13 cellular contexts compared by ENCODE assay signal in genomic region chr6:158686311-158686710, GRCh38. TPM values are rescaled to one million over a fixed set of nuclear protein-coding genes. Genes with fewer than 3 reads are reported as not detected.
A peak's percentile ranks its signal among the peaks of the same experiment; 100 is the strongest.
DNase-seq lines count a peak whose midpoint lies in the region; ATAC-seq and TF ChIP-seq lines count a peak whose summit lies in the region.
"Had no signal": no experiment of that assay in that cellular context is flagged by ENCODE, and none has a peak within 500 bp of the region (broad histone marks: within the 10 kb centered on the region; RNA-seq: fewer than 3 reads in every experiment).

No MANE protein-coding gene starts in this region.

- 0 out of 2 replicates have a peak overlapping the region, but pooled peaks have one; percentile 6 for H3K4me2 ChIP-seq in PC-3 (ENCODE audit: low read length)

- no peak overlapping the region for H3K4me3 Mint-ChIP-seq in activated CD4-positive, alpha-beta T cell treated with anti-CD3 and anti-CD28 coated beads for 36 hours
- H3K4me3 Mint-ChIP-seq in stimulated activated naive B cell treated with anti-CD40 and anti-IgM and Interleukin-4, amounts not matched to agents 10 μg/mL and 1 μg/mL and 100 μg/mL, for 72 hours = no peak overlapping the region
- H3K4me3 Mint-ChIP-seq: nephron had no signal

- no peaks in the 10 kb centered on the region for H3K9me2 ChIP-seq in PC-3 (replicated peaks; ENCODE audit: low read length)

- H3K36me3 ChIP-seq in PC-3 (ENCODE audit: low read depth, low read length) = no peaks in the 10 kb centered on the region; the same call in 1 of the 2 replicates

- H3K9me3 ChIP-seq in PC-3 (ENCODE audit: low read length) = no peaks in the 10 kb centered on the region

- no peak overlapping the region for H3K9ac ChIP-seq in PC-3 (ENCODE audit: low read length)

- H3K4me1 Mint-ChIP-seq in activated CD4-positive, alpha-beta T cell treated with anti-CD3 and anti-CD28 coated beads for 36 hours = peaks cover 47% of the 10 kb centered on the region
- H3K4me1 Mint-ChIP-seq in stimulated activated naive B cell treated with anti-CD40 and anti-IgM and Interleukin-4, amounts not matched to agents 10 μg/mL and 1 μg/mL and 100 μg/mL, for 72 hours = peaks cover 14 to 23% of the 10 kb centered on the region in 2 donors
- H3K4me1 Mint-ChIP-seq: nephron had no signal

- no peak for TF ChIP-seq CTCF in PC-3 (conservative IDR thresholded peaks at IDR 0.05; ENCODE audit: low read depth, low read length)

- H2AFZ ChIP-seq in PC-3 (ENCODE audit: low read length) = peak overlapping the region; percentile 52

- H4K20me1 ChIP-seq in PC-3 (ENCODE audit: low read length) = no peaks in the 10 kb centered on the region

- no peaks in the 10 kb centered on the region for H3K27me3 Mint-ChIP-seq in activated CD4-positive, alpha-beta T cell treated with anti-CD3 and anti-CD28 coated beads for 36 hours
- peaks cover 0 to 6% of the 10 kb centered on the region in 2 donors for H3K27me3 Mint-ChIP-seq in stimulated activated naive B cell treated with anti-CD40 and anti-IgM and Interleukin-4, amounts not matched to agents 10 μg/mL and 1 μg/mL and 100 μg/mL, for 72 hours

- no peaks in the 10 kb centered on the region for H3K9me3 Mint-ChIP-seq in activated CD4-positive, alpha-beta T cell treated with anti-CD3 and anti-CD28 coated beads for 36 hours (ENCODE audit: low read depth)
- peaks cover 0 to 2% of the 10 kb centered on the region in 2 donors for H3K9me3 Mint-ChIP-seq in stimulated activated naive B cell treated with anti-CD40 and anti-IgM and Interleukin-4, amounts not matched to agents 10 μg/mL and 1 μg/mL and 100 μg/mL, for 72 hours
- H3K9me3 Mint-ChIP-seq: nephron had no signal

- peaks cover 76% of the 10 kb centered on the region for H3K36me3 Mint-ChIP-seq in activated CD4-positive, alpha-beta T cell treated with anti-CD3 and anti-CD28 coated beads for 36 hours (ENCODE audit: low read depth)
- peaks cover 17 to 43% of the 10 kb centered on the region in 2 donors for H3K36me3 Mint-ChIP-seq in stimulated activated naive B cell treated with anti-CD40 and anti-IgM and Interleukin-4, amounts not matched to agents 10 μg/mL and 1 μg/mL and 100 μg/mL, for 72 hours

- H3K4me3 ChIP-seq in PC-3 (ENCODE audit: low read length) = no peak overlapping the region

- peak overlapping the region; percentile 42 for H3K27ac Mint-ChIP-seq in activated CD4-positive, alpha-beta T cell treated with anti-CD3 and anti-CD28 coated beads for 36 hours
- peak overlapping the region; percentile 5 for H3K27ac Mint-ChIP-seq in stimulated activated naive B cell treated with anti-CD40 and anti-IgM and Interleukin-4, amounts not matched to agents 10 μg/mL and 1 μg/mL and 100 μg/mL, for 72 hours
- H3K27ac Mint-ChIP-seq: nephron had no signal

- H3F3A ChIP-seq in PC-3 (ENCODE audit: low read length, unreplicated experiment) = no peaks in the 10 kb centered on the region

- intact Hi-C loops in activated CD4-positive, alpha-beta T cell treated with anti-CD3 and anti-CD28 coated beads for 36 hours (cut with DNase I, micrococcal nuclease) = no loop called here
- intact Hi-C loops in PC-3 (cut with micrococcal nuclease) = loop anchor here (5.0 kb wide), 1 partner anchor 44 kb away; the partner anchor contains the start of gene DYNLT1

- H3K27me3 ChIP-seq in PC-3 (ENCODE audit: low read length) = no peaks in the 10 kb centered on the region

- POLR2A ChIA-PET in activated CD4-positive, alpha-beta T cell treated with anti-CD3 and anti-CD28 coated beads for 36 hours (lab: Charles Lee) = no interaction called here
- POLR2A ChIA-PET in PC-3 (lab: Charles Lee; ENCODE audit: unreplicated experiment) = no interaction called here

- no peak for ATAC-seq in activated CD4-positive, alpha-beta T cell treated with anti-CD3 and anti-CD28 coated beads for 36 hours
- peak; percentile 51 for ATAC-seq in PC-3
- peak; percentile 76 for ATAC-seq in esophagus mucosa
- ATAC-seq in stimulated activated naive B cell treated with anti-CD40 and anti-IgM and Interleukin-4, amounts not matched to agents 10 μg/mL and 1 μg/mL and 100 μg/mL, for 72 hours (replicated peaks) = no peak

- peak overlapping the region; percentile 22; the same call in 1 of the 2 replicates for H3K27ac ChIP-seq in PC-3 (ENCODE audit: low read length)
- H3K27ac ChIP-seq: epithelial cell of prostate had no signal

- H3K79me2 ChIP-seq in PC-3 (ENCODE audit: low read length) = no peaks in the 10 kb centered on the region

- DNase-seq in activated CD4-positive, alpha-beta T cell treated with anti-CD3 and anti-CD28 coated beads for 36 hours = no peak
- no peak for DNase-seq in activated CD4-positive, alpha-beta T cell treated with anti-CD3 and anti-CD28 coated beads, Interleukin-2, amount 50 U/mL, for 4 hours
- peak; percentile 53 for DNase-seq in PC-3
- DNase-seq in stimulated activated naive B cell treated with anti-CD40 and anti-IgM and Interleukin-4, amounts not matched to agents 10 μg/mL and 1 μg/mL and 100 μg/mL, for 72 hours = no peak
- DNase-seq in effector CD4-positive, alpha-beta T cell = no peak
- no peak for DNase-seq in NOMO-1 treated with dmso at 0.1 percent for 144 hours (lab: John Stamatoyannopoulos, UW; ENCODE audit: unreplicated experiment)
- DNase-seq in HuH-7.5 (ENCODE audit: low spot score) = no peak
- DNase-seq: ACHN, IMR-90, NCI-H1694 had no signal

- no TSS peak for BruUV-seq in PC-3 (replicated peaks; lab: Mats Ljungman, UMichigan)

- H3K4me1 ChIP-seq in PC-3 (ENCODE audit: insufficient read depth, low read length) = peaks cover 29% of the 10 kb centered on the region

- CTCF ChIA-PET in activated CD4-positive, alpha-beta T cell treated with anti-CD3 and anti-CD28 coated beads for 36 hours (lab: Charles Lee) = interaction anchor here (0.8 kb wide), 1 partner anchor 448 kb away, joined by 5 read pairs; no protein-coding TSS in a partner anchor
- CTCF ChIA-PET in PC-3 (lab: Charles Lee) = no interaction called here

RNA-seq across cellular contexts. Expression of gene SYTL3, which starts 36.5 kb away (rescaled TPM):
- 100 to 1,000 TPM; 163 to 180 TPM for total RNA-seq in activated CD4-positive, alpha-beta T cell treated with anti-CD3 and anti-CD28 coated beads for 36 hours
- total RNA-seq in PC-3 (2014; rRNA removed) (1.7 and 1.8 TPM in 2 replicates), esophagus mucosa (1.7 TPM)

RNA-seq across cellular contexts. Expression of gene DYNLT1, which starts 41.8 kb away (rescaled TPM):
- total RNA-seq in activated CD4-positive, alpha-beta T cell treated with anti-CD3 and anti-CD28 coated beads for 36 hours = 100 to 1,000 TPM; 116 to 118 TPM
- 35.0 and 50.5 TPM in 2 replicates for total RNA-seq in PC-3 (2014; rRNA removed)
- 143 TPM for total RNA-seq in esophagus mucosa

Comparison
In these comparisons a context has a peak if more than half of its experiments do, and no peak if none do; other contexts are left out.
1. ATAC-seq: peak in PC-3 (single experiment) and esophagus mucosa (single experiment); none in activated CD4-positive, alpha-beta T cell treated with anti-CD3 and anti-CD28 coated beads for 36 hours (single experiment) and stimulated activated naive B cell treated with anti-CD40 and anti-IgM and Interleukin-4, amounts not matched to agents 10 μg/mL and 1 μg/mL and 100 μg/mL, for 72 hours (0 of 2).
2. RNA of gene SYTL3, which starts 36.5 kb away (total RNA-seq): 163 to 180 TPM in activated CD4-positive, alpha-beta T cell treated with anti-CD3 and anti-CD28 coated beads for 36 hours; 1.7 to 1.8 TPM in PC-3 and 1.7 TPM in esophagus mucosa (single experiment); every median in the first group is over 10 times any median in the second.